ENCODE assay signal across 10 cellular contexts in genomic region chr5:143979044-143979690, GRCh38.
A peak's percentile ranks its signal among the peaks of the same experiment; 100 is the strongest.
DNase-seq lines count a peak whose midpoint lies in the region; ATAC-seq, FAIRE-seq and TF ChIP-seq lines count a peak whose summit lies in the region.
"Had no signal": no experiment of that assay in that cellular context is flagged by ENCODE, and none has a peak within 500 bp of the region (broad histone marks: within the 10 kb centered on the region; RNA-seq: fewer than 3 reads in every experiment).

No MANE protein-coding gene starts in this region.

- H3K27me3 ChIP-seq in mammary epithelial cell (ENCODE audit: insufficient read depth, low read length), result no peaks in the 10 kb centered on the region

- CTCF ChIA-PET in mammary epithelial cell (lab: Charles Lee; ENCODE audit: low non-redundant PET), result no interaction called here

- dilution Hi-C loops in mammary epithelial cell (cut with HindIII; ENCODE audit: low sequenced_read_pairs), result no loop called here

- no peaks in the 10 kb centered on the region for H4K20me1 ChIP-seq in mammary epithelial cell (ENCODE audit: insufficient read depth, low read length)

- H3K27ac ChIP-seq in mammary epithelial cell (ENCODE audit: insufficient read depth, low read depth, low read length), result peak overlapping the region; percentile 30

- in situ Hi-C loops in mammary epithelial cell (cut with MboI; ENCODE audit: low sequenced_read_pairs in 2 of 2), result loop anchor here in 1 of 2 donors (25.0 kb wide), 1 partner anchor 158 kb away; no protein-coding TSS in a partner anchor

- H3K79me2 ChIP-seq in mammary epithelial cell (ENCODE audit: insufficient read depth, low read length), result no peaks in the 10 kb centered on the region

- no peak overlapping the region for H3K9ac ChIP-seq in mammary epithelial cell (ENCODE audit: insufficient read depth, low read length)

- H3K4me3 ChIP-seq in mammary epithelial cell (replicated peaks in 1 of 3; ENCODE audit: insufficient read depth in 1 of 3, low read depth in 2 of 3, low read length in 3 of 3), result no peak overlapping the region

- DNase-seq in EH (ENCODE audit: low read depth), result peak; percentile 20
- peak; percentile 32 for DNase-seq in mammary epithelial cell
- DNase-seq in D721Med (ENCODE audit: insufficient read length, low spot score), result no peak
- no peak for DNase-seq in HT-29 (ENCODE audit: low spot score)
- DNase-seq in D341Med (ENCODE audit: low spot score), result no peak
- DNase-seq in NCI-H2171 (lab: John Stamatoyannopoulos, UW), result no peak
- DNase-seq: activated naive CD4-positive, alpha-beta T cell had no signal

- no TSS peak for BruUV-seq in mammary epithelial cell (replicated peaks; lab: Mats Ljungman, UMichigan)

- TF ChIP-seq CTCF in mammary epithelial cell (conservative IDR thresholded peaks at IDR 0.05 in 1 of 2, IDR thresholded peaks at IDR 0.05 in 1 of 2; ENCODE audit: extremely low read depth in 1 of 2, insufficient read depth in 1 of 2, low read depth in 1 of 2, low read length in 2 of 2) (no peak), D721Med (IDR thresholded peaks at IDR 0.05; ENCODE audit: insufficient read depth, missing control alignments) (no peak)

- peaks cover 33% of the 10 kb centered on the region for H3K4me1 ChIP-seq in mammary epithelial cell (ENCODE audit: insufficient read depth, low read length)

- intact Hi-C loops in mammary epithelial cell (cut with micrococcal nuclease), result no loop called here

- H3K36me3 ChIP-seq in mammary epithelial cell (ENCODE audit: insufficient read depth, low read length), result no peaks in the 10 kb centered on the region

- ATAC-seq in GM21381 (IDR thresholded peaks at IDR 0.05; ENCODE audit: unreplicated experiment) (peak; percentile 68), HG03045 (IDR thresholded peaks at IDR 0.05; ENCODE audit: unreplicated experiment) (peak; percentile 83)
- ATAC-seq: Right ventricle myocardium inferior had no signal

- no peak overlapping the region for H3K4me2 ChIP-seq in mammary epithelial cell (ENCODE audit: insufficient read depth, low read depth, low read length)

- no peaks in the 10 kb centered on the region for H3K9me3 ChIP-seq in mammary epithelial cell (replicated peaks; ENCODE audit: insufficient read depth, low read length)

- H2AFZ ChIP-seq in mammary epithelial cell (ENCODE audit: low read depth, low read length), result peak overlapping the region; percentile 42

- 78% methylated on average over 1 of the region's 1 CpG for WGBS in mammary epithelial cell (ENCODE audit: low coverage, missing lambda C conversion rate)

- FAIRE-seq in D721Med (lab: Jason Lieb, UNC), result no peak

Comparison
In these comparisons a context has a peak if more than half of its experiments do, and no peak if none do; other contexts are left out.
1. DNase-seq: peak in EH (single experiment) and mammary epithelial cell (single experiment); none in D721Med (single experiment), HT-29 (single experiment), D341Med (single experiment) and NCI-H2171 (single experiment).